14 cellular contexts compared by ENCODE assay signal in the genomic region with DNA sequence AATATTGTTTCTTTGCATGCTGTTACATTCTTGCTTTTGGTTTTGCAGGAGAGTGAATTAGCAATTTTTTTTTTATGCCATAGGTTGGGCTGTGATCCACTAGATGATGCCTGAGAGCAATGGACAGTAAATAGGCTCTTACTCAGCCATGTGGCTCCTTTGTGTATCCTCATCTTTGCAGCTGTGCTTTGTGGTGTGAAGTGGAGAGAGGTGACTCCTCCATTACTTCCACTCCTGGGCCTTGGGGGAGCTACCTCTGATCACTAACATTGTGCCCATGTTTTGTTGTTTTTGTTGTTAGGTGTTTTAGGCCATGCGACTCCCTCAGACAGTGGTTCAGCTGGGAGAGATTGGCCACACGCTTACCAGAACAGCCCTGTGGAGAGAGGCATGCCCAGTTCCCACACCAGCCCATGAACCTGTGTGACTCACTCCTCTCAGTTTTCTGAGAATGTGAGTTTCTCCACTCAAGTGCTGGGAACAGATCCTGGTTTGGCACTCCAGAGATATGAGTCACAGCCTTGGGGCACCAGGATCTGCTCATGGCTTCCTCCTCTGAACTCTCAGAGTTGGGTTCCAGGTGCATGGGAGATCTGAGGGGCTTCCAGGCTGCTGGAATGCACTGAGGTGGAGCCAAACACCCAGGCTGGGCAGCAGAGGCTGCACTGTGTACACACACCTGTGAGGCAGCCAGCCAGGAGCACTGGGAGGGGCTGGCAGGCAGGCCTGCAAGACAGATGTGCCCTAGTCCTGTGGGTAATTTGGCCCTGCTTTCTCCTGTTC.
DNase-seq lines count a peak whose midpoint lies in the region; ATAC-seq, FAIRE-seq and TF ChIP-seq lines count a peak whose summit lies in the region.
"Had no signal": no experiment of that assay in that cellular context is flagged by ENCODE, and none has a peak within 500 bp of the region (broad histone marks: within the 10 kb centered on the region; RNA-seq: fewer than 3 reads in every experiment).

No MANE protein-coding gene starts in this region.

- H3K4me3 ChIP-seq in astrocyte (ENCODE audit: insufficient read depth, low read depth, low read length) = no peak overlapping the region
- H3K4me3 ChIP-seq in upper lobe of left lung = no peak overlapping the region
- H3K4me3 ChIP-seq: HAP-1, skin epidermis had no signal

- peak overlapping the region; percentile 0 for H3K4me2 ChIP-seq in astrocyte (ENCODE audit: low read length)

- H3K27me3 Mint-ChIP-seq in astrocyte (ENCODE audit: low read depth, unreplicated experiment) = no peaks in the 10 kb centered on the region

- H3K36me3 Mint-ChIP-seq in astrocyte (ENCODE audit: low read depth, unreplicated experiment) = no peaks in the 10 kb centered on the region

- H3K36me3 ChIP-seq in astrocyte (ENCODE audit: insufficient read depth, low read length) = no peaks in the 10 kb centered on the region
- no peaks in the 10 kb centered on the region for H3K36me3 ChIP-seq in upper lobe of left lung
- H3K36me3 ChIP-seq: HAP-1 had no signal

- H2AFZ ChIP-seq in astrocyte (ENCODE audit: low read depth, low read length) = peak overlapping the region; percentile 3

- WGBS in upper lobe of left lung, 2 donors = 91% methylated on average over 2 of the region's 2 CpGs; no CpG with 5 or more reads in 1 of the 2 donors

- no peaks in the 10 kb centered on the region for H3K79me2 ChIP-seq in astrocyte (ENCODE audit: insufficient read depth, low read length)

- H3K9me3 ChIP-seq in astrocyte (ENCODE audit: insufficient read depth, low read depth, low read length) (no peaks in the 10 kb centered on the region), upper lobe of left lung (peaks cover 0 to 5% (median 1%) of the 10 kb centered on the region in 4 donors)

- peaks cover 10% of the 10 kb centered on the region for H3K9me3 Mint-ChIP-seq in astrocyte (ENCODE audit: unreplicated experiment)

- peak overlapping the region; percentile 16 for H3K9ac ChIP-seq in astrocyte (ENCODE audit: low read length)

- FAIRE-seq in astrocyte (lab: Jason Lieb, UNC) = no peak
- FAIRE-seq: A204.1, GM12891 had no signal

- H3K4me1 ChIP-seq in astrocyte (ENCODE audit: insufficient read depth, low read length) = peaks cover 5% of the 10 kb centered on the region
- no peaks in the 10 kb centered on the region for H3K4me1 ChIP-seq in upper lobe of left lung
- H3K4me1 ChIP-seq: HAP-1 had no signal

- DNase-seq in NCI-H2029 (lab: John Stamatoyannopoulos, UW) (peak; percentile 37), NCI-H2029 treated with DMSO at 0.1 percent for 48 hours (lab: John Stamatoyannopoulos, UW) (no peak), astrocyte (ENCODE audit: low read depth) (peak; percentile 91), iPS-NIHi7 (ENCODE audit: extremely low spot score) (peak; percentile 10), upper lobe of left lung (peak; percentile 42 to 79)
- DNase-seq: anterior cingulate cortex; NK-92 treated with Interleukin-12 subunit alpha and Interleukin-12 subunit beta, amount 100 ng/mL, for 24 hours had no signal

- TF ChIP-seq CTCF in astrocyte (IDR thresholded peaks at IDR 0.05; ENCODE audit: insufficient read depth, low read depth, low read length) (no peak), upper lobe of left lung (IDR thresholded peaks at IDR 0.05) (no peak)

- H3K27ac Mint-ChIP-seq in astrocyte (ENCODE audit: unreplicated experiment) = peak overlapping the region; percentile 87

- H3K27ac ChIP-seq in astrocyte (ENCODE audit: low read depth, low read length) = peak overlapping the region; percentile 56
- H3K27ac ChIP-seq in upper lobe of left lung = peak overlapping the region in 3 of 4 donors; percentile 11 to 76 (median 53)

- TF ChIP-seq EP300 in upper lobe of left lung (IDR thresholded peaks at IDR 0.05) = peak in 1 of 4 donors; percentile 66

- H3K27me3 ChIP-seq in astrocyte (ENCODE audit: insufficient read depth, low read length) (no peaks in the 10 kb centered on the region), upper lobe of left lung (no peaks in the 10 kb centered on the region)

- peak; percentile 54 to 85 for ATAC-seq in upper lobe of left lung (ENCODE audit: low FRiP score in 2 of 2)
- ATAC-seq in HG03354 (IDR thresholded peaks at IDR 0.05; ENCODE audit: poor library complexity, severe bottlenecking, unreplicated experiment) = no peak
- no peak for ATAC-seq in GM19395 (IDR thresholded peaks at IDR 0.05; ENCODE audit: unreplicated experiment)
- no peak for ATAC-seq in GM19452 (IDR thresholded peaks at IDR 0.05; ENCODE audit: unreplicated experiment)

- no peaks in the 10 kb centered on the region for H4K20me1 ChIP-seq in astrocyte (ENCODE audit: insufficient read depth, low read length)

- TF ChIP-seq POLR2A in upper lobe of left lung (IDR thresholded peaks at IDR 0.05) = no peak

- H3K4me3 Mint-ChIP-seq in astrocyte (ENCODE audit: unreplicated experiment) = no peak overlapping the region

- H3K4me1 Mint-ChIP-seq in astrocyte (ENCODE audit: low read depth, unreplicated experiment) = peaks cover 13% of the 10 kb centered on the region

Comparison
In these comparisons a context has a peak if more than half of its experiments do, and no peak if none do; other contexts are left out.
1. ATAC-seq: peak in upper lobe of left lung (2 of 2); none in HG03354 (single experiment), GM19395 (single experiment) and GM19452 (single experiment).